ENCODE assay signal across 33 cellular contexts in the genomic region with DNA sequence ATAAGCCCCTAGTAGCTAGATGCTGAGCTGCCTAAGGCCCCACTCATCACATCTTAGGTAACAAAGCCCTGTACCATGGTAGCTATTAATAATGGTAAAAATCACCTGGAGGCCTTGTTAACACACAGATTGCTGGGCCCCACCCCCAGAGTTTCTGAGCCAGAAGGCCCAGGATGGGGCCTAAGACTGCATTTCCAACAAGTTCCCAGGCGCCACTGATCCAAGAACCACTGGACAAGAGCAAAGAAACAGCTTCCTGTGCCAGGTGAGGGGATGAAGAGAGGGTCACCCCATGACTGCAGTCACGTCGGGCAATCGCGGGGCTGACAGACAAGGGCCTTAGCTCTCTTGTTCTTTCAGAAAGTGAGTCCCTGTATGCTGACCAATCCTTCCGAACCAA. TPM values are rescaled to one million over a fixed set of nuclear protein-coding genes. Genes with fewer than 3 reads are reported as not detected.
"Had no signal": no experiment of that assay in that cellular context is flagged by ENCODE, and none has a peak within 500 bp of the region (broad histone marks: within the 10 kb centered on the region; RNA-seq: fewer than 3 reads in every experiment).

No MANE protein-coding gene starts in this region.

- H3K27ac ChIP-seq: adrenal gland, body of pancreas, coronary artery, dorsolateral prefrontal cortex, esophagus squamous epithelium, gastroesophageal sphincter, heart right ventricle, hepatocyte had no signal

- H3K4me3 ChIP-seq: adrenal gland, body of pancreas, coronary artery, dorsolateral prefrontal cortex, esophagus squamous epithelium, gastroesophageal sphincter, heart right ventricle, hepatocyte had no signal

- H3K27me3 ChIP-seq: adrenal gland, body of pancreas, esophagus squamous epithelium, gastroesophageal sphincter, heart right ventricle, hepatocyte had no signal

- H3K4me1 ChIP-seq: body of pancreas, gastroesophageal sphincter had no signal

- DNase-seq: activated CD4-positive, alpha-beta T cell treated with anti-CD3 and anti-CD28 coated beads for 4 hours; activated CD4-positive, alpha-beta T cell treated with anti-CD3 and anti-CD28 coated beads, Interleukin-2, amount 50 U/mL, for 1 hour; activated CD4-positive, alpha-beta T cell treated with anti-CD3 and anti-CD28 coated beads, Interleukin-2, amount 50 U/mL, for 48 hours; activated CD4-positive, CD25-positive, alpha-beta regulatory T cell; activated CD4-positive, CD25-positive, alpha-beta regulatory T cell treated with anti-CD3 and anti-CD28 coated beads, Interleukin-2, amount 50 U/mL, for 72 hours; activated CD8-positive, alpha-beta memory T cell treated with anti-CD3 and anti-CD28 coated beads for 24 hours; activated CD8-positive, alpha-beta T cell treated with anti-CD3 and anti-CD28 coated beads for 36 hours; activated gamma-delta T cell treated with Interleukin-2 at 50 U/mL for 16 hours; activated naive CD4-positive, alpha-beta T cell treated with anti-CD3 and anti-CD28 coated beads for 36 hours; activated naive CD8-positive, alpha-beta T cell treated with anti-CD3 and anti-CD28 coated beads for 36 hours; activated naive CD8-positive, alpha-beta T cell treated with anti-CD3 and anti-CD28 coated beads, Interleukin-2, amount 50 U/mL, for 24 hours; activated T-cell treated with anti-CD3 and anti-CD28 coated beads, Interleukin-2, amount 50 U/mL, for 4 hours; adrenal gland; amygdala; aorta; body of pancreas; central memory CD4-positive, alpha-beta T cell; cerebellar nuclear complex; dorsolateral prefrontal cortex; effector memory CD8-positive, alpha-beta T cell; erythroblast; esophagus squamous epithelium; foreskin melanocyte; heart right ventricle; T-helper 2 cell had no signal

- H3K9me3 ChIP-seq: adrenal gland, body of pancreas, esophagus squamous epithelium, gastroesophageal sphincter had no signal

- ATAC-seq: activated CD8-positive, alpha-beta T cell treated with anti-CD3 and anti-CD28 coated beads for 36 hours; activated naive CD8-positive, alpha-beta T cell treated with anti-CD3 and anti-CD28 coated beads, Interleukin-2, amount 50 U/mL, for 24 hours; activated T-cell treated with anti-CD3 and anti-CD28 coated beads, Interleukin-2, amount 50 U/mL, for 4 hours; activated T-helper 17 cell treated with anti-CD3 and anti-CD28 coated beads, Interleukin-2, amount 50 U/mL, for 72 hours; body of pancreas; effector memory CD8-positive, alpha-beta T cell; gastroesophageal sphincter had no signal

RNA-seq across cellular contexts. Expression of a gene that starts 46.8 kb away (rescaled TPM):
- total RNA-seq: activated CD8-positive, alpha-beta T cell treated with anti-CD3 and anti-CD28 coated beads for 36 hours; activated naive CD4-positive, alpha-beta T cell treated with anti-CD3 and anti-CD28 coated beads for 36 hours; activated naive CD8-positive, alpha-beta T cell treated with anti-CD3 and anti-CD28 coated beads for 36 hours; activated T-cell treated with anti-CD3 and anti-CD28 coated beads, Interleukin-2, amount 50 U/mL, for 4 hours; activated T-helper 17 cell treated with anti-CD3 and anti-CD28 coated beads, Interleukin-2, amount 50 U/mL, for 72 hours; adrenal gland; dorsolateral prefrontal cortex; esophagus squamous epithelium; fibroblast of lung; fibroblast of villous mesenchyme; glomerular endothelial cell; heart right ventricle; hepatocyte; T-helper 1 cell treated with Interleukin-12 subunit alpha and Interleukin-12 subunit beta and Interleukin-4 antibody, amounts not matched to agents 30 ng/mL and 1 ng/mL, for 36 hours had no signal
- polyA plus RNA-seq: adrenal gland, aorta, fibroblast of lung, heart right ventricle had no signal
